Comparison of ENCODE assay signal across 9 cellular contexts in genomic region chr12:43937947-43938346, GRCh38.
DNase-seq lines count a peak whose midpoint lies in the region; ATAC-seq and TF ChIP-seq lines count a peak whose summit lies in the region.
"Had no signal": no experiment of that assay in that cellular context is flagged by ENCODE, and none has a peak within 500 bp of the region (broad histone marks: within the 10 kb centered on the region; RNA-seq: fewer than 3 reads in every experiment).

No MANE protein-coding gene starts in this region.

- H3K79me2 ChIP-seq in KMS-11 (ENCODE audit: insufficient read depth, low read depth): no peaks in the 10 kb centered on the region

- BruUV-seq in A673 (replicated peaks; lab: Mats Ljungman, UMichigan): no TSS peak

- ATAC-seq in GM18505 (IDR thresholded peaks at IDR 0.05; ENCODE audit: unreplicated experiment): no peak
- no peak for ATAC-seq in HG02623 (IDR thresholded peaks at IDR 0.05; ENCODE audit: unreplicated experiment)
- no peak for ATAC-seq in HG02840 (IDR thresholded peaks at IDR 0.05; ENCODE audit: low FRiP score, unreplicated experiment)
- ATAC-seq in HG03460 (IDR thresholded peaks at IDR 0.05; ENCODE audit: unreplicated experiment): no peak

- peak; percentile 46; the same call in 1 of the 2 replicates for TF ChIP-seq CTCF in A673 (conservative IDR thresholded peaks at IDR 0.05; ENCODE audit: low read depth, low read length)
- peak; percentile 32; the same call in 1 of the 2 replicates for TF ChIP-seq CTCF in GM12874 (IDR thresholded peaks at IDR 0.05; ENCODE audit: insufficient read depth, low read depth, low read length)
- peak; percentile 55; the same call in 1 of the 2 replicates for TF ChIP-seq CTCF in KMS-11 (conservative IDR thresholded peaks at IDR 0.05; ENCODE audit: low read depth, low read length)
- peak; percentile 58 for TF ChIP-seq CTCF in choroid plexus epithelial cell (conservative IDR thresholded peaks at IDR 0.05; ENCODE audit: low read depth, low read length)

- TF ChIP-seq POLR2A in GM18505 (IDR thresholded peaks at IDR 0.05; ENCODE audit: borderline replicate concordance, extremely low read depth, insufficient read depth, insufficient read length): no peak

- H4K20me1 ChIP-seq in KMS-11 (ENCODE audit: insufficient read depth): no peaks in the 10 kb centered on the region

- H3K36me3 ChIP-seq in A673 (ENCODE audit: insufficient read depth, low read length, poor library complexity, severe bottlenecking) (no peaks in the 10 kb centered on the region), KMS-11 (ENCODE audit: insufficient read depth) (no peaks in the 10 kb centered on the region)

- H3K4me1 ChIP-seq in A673 (ENCODE audit: insufficient read depth, low read length, poor library complexity, severe bottlenecking): no peaks in the 10 kb centered on the region
- no peaks in the 10 kb centered on the region for H3K4me1 ChIP-seq in KMS-11 (ENCODE audit: low read depth, poor library complexity, severe bottlenecking)

- intact Hi-C loops in A673 (cut with micrococcal nuclease; ENCODE audit: unreplicated experiment): no loop called here

- peak; percentile 54 for DNase-seq in A673 (ENCODE audit: low spot score)
- DNase-seq in choroid plexus epithelial cell (ENCODE audit: low read depth): peak; percentile 49
- DNase-seq: NCI-H524 treated with DMSO at 0.1 percent for 48 hours had no signal

- no peak overlapping the region for H3K4me2 ChIP-seq in KMS-11

- CTCF ChIA-PET in A673 (lab: Charles Lee): no interaction called here

- H3K27ac ChIP-seq in A673 (ENCODE audit: low read depth, low read length, poor library complexity, severe bottlenecking): no peak overlapping the region
- no peak overlapping the region for H3K27ac ChIP-seq in KMS-11

- H3K9me3 ChIP-seq in A673 (ENCODE audit: low read depth, low read length, poor library complexity, severe bottlenecking): no peaks in the 10 kb centered on the region

- POLR2A ChIA-PET in A673 (lab: Charles Lee; ENCODE audit: low non-redundant PET): no interaction called here

- H3K27me3 ChIP-seq in A673 (replicated peaks; ENCODE audit: insufficient read depth, low read depth, low read length, poor library complexity): no peaks in the 10 kb centered on the region
- H3K27me3 ChIP-seq in KMS-11 (ENCODE audit: insufficient read depth, low read depth): no peaks in the 10 kb centered on the region

- H3K9ac ChIP-seq in KMS-11: no peak overlapping the region

- no peak overlapping the region for H2AFZ ChIP-seq in KMS-11 (ENCODE audit: low read depth)

- H3K4me3 ChIP-seq in A673 (ENCODE audit: low read depth, low read length, poor library complexity, severe bottlenecking): no peak overlapping the region
- no peak overlapping the region for H3K4me3 ChIP-seq in KMS-11 (IDR thresholded peaks at IDR 0.05; ENCODE audit: insufficient read depth, low read depth, low read length)
- no peak overlapping the region for H3K4me3 ChIP-seq in choroid plexus epithelial cell (ENCODE audit: low read depth, low read length)
